1 cellular context compared by ENCODE assay signal in genomic region chr17:74776990-74777389, GRCh38.
TF ChIP-seq lines count a peak whose summit lies in the region.

No MANE protein-coding gene starts in this region.

TF ChIP-seq in endothelial cell of umbilical vein, 7 proteins besides CTCF, POLR2A, EP300 and RAD21:
- no peak for TF ChIP-seq MAX (IDR thresholded peaks at IDR 0.05; ENCODE audit: insufficient read depth, insufficient read length)
TF ChIP-seq in endothelial cell of umbilical vein: peak in this region for 0.
